ENCODE assay signal across 8 cellular contexts in the genomic region with DNA sequence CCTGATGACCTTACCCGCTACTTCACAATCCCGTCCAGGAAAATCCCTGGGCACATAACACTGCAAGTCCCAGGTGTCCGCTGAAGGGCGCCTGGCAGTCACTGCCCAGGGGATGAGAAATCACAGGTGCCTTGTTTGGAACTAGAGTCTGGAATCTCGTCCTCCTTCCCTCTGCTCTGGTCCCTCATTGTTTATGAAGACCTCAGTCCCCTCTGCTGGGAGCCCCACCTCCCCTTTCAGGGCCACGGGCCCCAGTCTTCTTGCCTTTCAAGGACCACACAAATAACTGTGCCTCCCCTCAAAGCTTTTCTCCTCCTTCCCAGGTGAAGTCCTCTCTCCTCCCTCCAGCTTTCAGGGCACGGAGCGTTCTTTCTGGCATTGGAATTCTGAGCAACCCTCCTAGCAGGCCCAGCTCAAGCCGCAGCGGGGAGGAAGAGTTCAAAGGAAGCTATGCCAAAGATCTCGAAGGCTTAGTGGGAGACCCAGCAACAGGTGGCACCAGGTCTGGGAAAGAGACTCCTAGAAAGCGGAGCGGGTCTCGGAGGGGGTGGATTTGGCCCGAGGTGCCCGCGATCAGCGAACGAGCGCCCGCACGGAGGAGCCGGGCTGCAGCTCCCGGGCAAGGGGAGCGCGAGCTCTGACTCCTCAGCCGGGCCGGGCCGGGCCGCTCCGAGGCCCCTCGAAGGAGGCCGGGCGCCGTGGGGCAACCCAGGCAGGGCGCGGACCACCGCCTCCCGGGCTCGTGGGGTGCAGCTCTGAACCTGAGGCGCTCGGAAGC. TPM values are rescaled to one million over a fixed set of nuclear protein-coding genes. Genes with fewer than 3 reads are reported as not detected.
DNase-seq lines count a peak whose midpoint lies in the region; ATAC-seq, FAIRE-seq and TF ChIP-seq lines count a peak whose summit lies in the region.
"Not testable (repeated sequence)": the region's sequence is repeated elsewhere in the genome, so short reads cannot be mapped to it uniquely, and the experiment has no call there.

No MANE protein-coding gene starts in this region.

- H3K27me3 Mint-ChIP-seq in CD8-positive, alpha-beta T cell (ENCODE audit: low read depth); stimulated activated memory B cell treated with anti-CD40 and anti-IgM and Interleukin-4, amounts not matched to agents 10 μg/mL and 1 μg/mL and 100 μg/mL, for 72 hours: not testable (repeated sequence)

- peak overlapping the region; percentile 73 for H3K27ac ChIP-seq in CD8-positive, alpha-beta T cell (ENCODE audit: low read depth, low read length)
- peak overlapping the region; percentile 76 for H3K27ac ChIP-seq in K562 (ENCODE audit: extremely low read depth, low read depth, low read length)
- peak overlapping the region; percentile 51 for H3K27ac ChIP-seq in muscle layer of duodenum (ENCODE audit: low read length)

- peak overlapping the region; percentile 97 for H2AFZ ChIP-seq in K562 (ENCODE audit: low read depth, low read length)

- not testable (repeated sequence) for BruUV-seq in K562 (replicated peaks; lab: Mats Ljungman, UMichigan)

- in situ Hi-C loops in K562 (cut with MboI) = not testable (repeated sequence)

- not testable (repeated sequence) for H3K9me1 ChIP-seq in K562 (ENCODE audit: control insufficient read depth, insufficient read depth, low read length)

- not testable (repeated sequence) for H3K27me3 ChIP-seq in CD8-positive, alpha-beta T cell (ENCODE audit: insufficient read depth, low read length); K562 (ENCODE audit: control insufficient read depth in 2 of 2, insufficient read depth in 2 of 2, low read length in 2 of 2); muscle layer of duodenum (ENCODE audit: low read depth, low read length)

- peak; percentile 19 for FAIRE-seq in K562 (lab: Jason Lieb, UNC)

- H3K9ac ChIP-seq in K562 (ENCODE audit: insufficient read depth in 1 of 2, low read depth in 2 of 2, low read length in 2 of 2) = peak overlapping the region; percentile 86 to 93

- intact Hi-C loops in CD8-positive, alpha-beta T cell (cut with DNase I, micrococcal nuclease) = loop anchor here (2.0 to 5.0 kb wide), 5 partner anchors 40 to 368 kb away; partner anchors contain the start of genes ADAT1 (in 1 of the 2), KARS1 (in 1 of the 2), TERF2IP (in 1 of the 2) and TMEM231 (in 1 of the 2)
- intact Hi-C loops in K562 (cut with micrococcal nuclease) (loop anchor here (2.0 kb wide), 1 partner anchor 44 kb away; no protein-coding TSS in a partner anchor), Right ventricle myocardium inferior (cut with DNase I) (loop anchor here (2.0 kb wide), 4 partner anchors 16 to 52 kb away; partner anchors contain the start of genes TMEM170A and TMEM231)

- H3K9me3 Mint-ChIP-seq in CD8-positive, alpha-beta T cell; stimulated activated memory B cell treated with anti-CD40 and anti-IgM and Interleukin-4, amounts not matched to agents 10 μg/mL and 1 μg/mL and 100 μg/mL, for 72 hours: not testable (repeated sequence)

- H3K4me1 ChIP-seq in CD8-positive, alpha-beta T cell (ENCODE audit: insufficient read depth, low read length); muscle layer of duodenum (ENCODE audit: control insufficient read depth in 1 of 2, insufficient read depth in 2 of 2, low read length in 2 of 2): not testable (repeated sequence)
- peaks cover 0 to 14% of the 10 kb centered on the region in 2 experiments; a peak in 3 of 5 replicates for H3K4me1 ChIP-seq in K562 (replicated peaks in 1 of 2; ENCODE audit: control insufficient read depth in 2 of 2, insufficient read depth in 2 of 2, low read length in 2 of 2)

- H3K36me3 Mint-ChIP-seq in CD8-positive, alpha-beta T cell; stimulated activated memory B cell treated with anti-CD40 and anti-IgM and Interleukin-4, amounts not matched to agents 10 μg/mL and 1 μg/mL and 100 μg/mL, for 72 hours: not testable (repeated sequence)

- not testable (repeated sequence) for TF ChIP-seq RAD21 in K562 (CRISPR knock-in tag; conservative IDR thresholded peaks at IDR 0.05 in 1 of 2, IDR thresholded peaks at IDR 0.05 in 1 of 2)

- CTCF ChIA-PET in CD8-positive, alpha-beta T cell (lab: Charles Lee) = interaction anchor here (0.6 to 3.4 kb wide), 17 partner anchors 20 to 271 kb away, joined by 3 to 22 read pairs (median 5); partner anchors contain the start of genes ADAT1, GABARAPL2, KARS1 and TERF2IP
- CTCF ChIA-PET in K562 (lab: Yijun Ruan, JAX; ENCODE audit: low intra/inter-chr PET ratio) = interaction anchor here (0.8 to 1.6 kb wide), 3 partner anchors 11 to 265 kb away, joined by 3 to 5 read pairs (median 4); partner anchors contain the start of genes BCAR1 and TMEM170A

- H3K27ac Mint-ChIP-seq in CD8-positive, alpha-beta T cell = peak overlapping the region; percentile 62
- H3K27ac Mint-ChIP-seq in stimulated activated memory B cell treated with anti-CD40 and anti-IgM and Interleukin-4, amounts not matched to agents 10 μg/mL and 1 μg/mL and 100 μg/mL, for 72 hours = peak overlapping the region; percentile 84

- peak overlapping the region; percentile 89 for H3K4me3 ChIP-seq in CD8-positive, alpha-beta T cell (ENCODE audit: low read depth, low read length)
- H3K4me3 ChIP-seq in LNCaP clone FGC (ENCODE audit: low read depth, low read length) (peak overlapping the region; percentile 82), WI38 (ENCODE audit: low read depth, low read length) (peak overlapping the region; percentile 79), K562 (peak overlapping the region; percentile 77), muscle layer of duodenum (ENCODE audit: low read depth in 1 of 2, low read length in 2 of 2) (peak overlapping the region; percentile 55 to 82)

- H3K9me3 ChIP-seq in CD8-positive, alpha-beta T cell (ENCODE audit: low read length); K562 (replicated peaks; ENCODE audit: control insufficient read depth, insufficient read depth, low read depth, low read length); muscle layer of duodenum (ENCODE audit: control insufficient read depth in 1 of 2, low read length in 2 of 2): not testable (repeated sequence)

- H3K4me2 ChIP-seq in K562 (ENCODE audit: insufficient read depth, low read length) = peak overlapping the region; percentile 84

- POLR2A ChIA-PET in CD8-positive, alpha-beta T cell (lab: Charles Lee) = interaction anchor here (0.6 to 2.4 kb wide), 9 partner anchors 49 to 1670 kb away, joined by 3 to 19 read pairs (median 6); partner anchors contain the start of genes ADAT1, CFDP1, GABARAPL2 and KARS1
- POLR2A ChIA-PET in K562 (lab: Yijun Ruan, JAX) = interaction anchor here (0.5 to 2.4 kb wide), 10 partner anchors 8 to 225 kb away, joined by 3 to 17 read pairs (median 4); partner anchors contain the start of genes ADAT1 and TMEM231

- not testable (repeated sequence) for TF ChIP-seq CTCF in CD8-positive, alpha-beta T cell (IDR thresholded peaks at IDR 0.05); WI38 (IDR thresholded peaks at IDR 0.05; ENCODE audit: low read depth, low read length); K562 (IDR thresholded peaks at IDR 0.05 in 2 of 3, conservative IDR thresholded peaks at IDR 0.05 in 1 of 3; ENCODE audit: insufficient read depth in 2 of 3, low read depth in 1 of 3, low read length in 3 of 3)
- peak; percentile 2; the same call in 1 of the 2 replicates for TF ChIP-seq CTCF in LNCaP clone FGC (IDR thresholded peaks at IDR 0.05; ENCODE audit: control insufficient read depth, extremely low read depth, insufficient read depth)

- H4K20me1 ChIP-seq in K562 (replicated peaks; ENCODE audit: control insufficient read depth, insufficient read depth, low read length) = not testable (repeated sequence)

- H3K4me1 Mint-ChIP-seq in CD8-positive, alpha-beta T cell (ENCODE audit: low read depth) = peaks cover 17% of the 10 kb centered on the region
- peaks cover 13% of the 10 kb centered on the region for H3K4me1 Mint-ChIP-seq in stimulated activated memory B cell treated with anti-CD40 and anti-IgM and Interleukin-4, amounts not matched to agents 10 μg/mL and 1 μg/mL and 100 μg/mL, for 72 hours

- H3K79me2 ChIP-seq in K562 (ENCODE audit: control insufficient read depth, insufficient read depth, low read length) = not testable (repeated sequence)

- H3K36me3 ChIP-seq in CD8-positive, alpha-beta T cell (ENCODE audit: insufficient read depth, low read length); K562 (ENCODE audit: control insufficient read depth, insufficient read depth, low read length); muscle layer of duodenum (ENCODE audit: control insufficient read depth in 1 of 2, insufficient read depth in 2 of 2, low read length in 2 of 2): not testable (repeated sequence)

- H3K4me3 Mint-ChIP-seq in CD8-positive, alpha-beta T cell = peak overlapping the region; percentile 98
- H3K4me3 Mint-ChIP-seq in stimulated activated memory B cell treated with anti-CD40 and anti-IgM and Interleukin-4, amounts not matched to agents 10 μg/mL and 1 μg/mL and 100 μg/mL, for 72 hours = peak overlapping the region; percentile 93

- TF ChIP-seq POLR2A in K562 (conservative IDR thresholded peaks at IDR 0.05) = not testable (repeated sequence)

- TF ChIP-seq EP300 in K562 (IDR thresholded peaks at IDR 0.05; ENCODE audit: low read length) = not testable (repeated sequence)

- ATAC-seq in CD8-positive, alpha-beta T cell = peak; percentile 22
- peak; percentile 32 for ATAC-seq in GM21717 (IDR thresholded peaks at IDR 0.05; ENCODE audit: unreplicated experiment)
- not testable (repeated sequence) for ATAC-seq in K562
- ATAC-seq in Right ventricle myocardium inferior = peak; percentile 27
- ATAC-seq in stimulated activated memory B cell treated with anti-CD40 and anti-IgM and Interleukin-4, amounts not matched to agents 10 μg/mL and 1 μg/mL and 100 μg/mL, for 72 hours = peak; percentile 52

- peak in 5 of 7 experiments; percentile 6 to 32 (median 25) for DNase-seq in CD8-positive, alpha-beta T cell
- DNase-seq in LNCaP clone FGC (ENCODE audit: low read depth); K562 (ENCODE audit: extremely low read depth in 1 of 4, low spot score in 3 of 4); Right ventricle myocardium inferior (ENCODE audit: missing footprints): not testable (repeated sequence)

- 34% methylated on average over 34 of the region's 42 CpGs for WGBS in K562 (ENCODE audit: insufficient coverage, low coverage, missing lambda C conversion rate)

RNA-seq across cellular contexts. Expression of gene CHST5, which starts 19.5 kb away (rescaled TPM):
- total RNA-seq in CD8-positive, alpha-beta T cell = not detected
- 0.48 and 0.88 TPM in 2 replicates for total RNA-seq in K562 (2011; cell fraction: chromatin; rRNA removed; ENCODE audit: low replicate concordance)
- total RNA-seq in K562 (2011; cell fraction: nucleolus; rRNA removed) = 0.26 and 0.50 TPM in 2 replicates
- total RNA-seq in K562 (2011; cell fraction: nucleoplasm; rRNA removed) = 0.59 and 0.76 TPM in 2 replicates
- total RNA-seq in K562 (2014; rRNA removed) = not detected in 2 replicates
- not detected in 2 replicates for total RNA-seq in K562 (2014; rRNA removed; fragmentation: Illumina TruSeq; extraction: Trizol)
- total RNA-seq in K562 (2015; rRNA removed; fragmentation: Illumina TruSeq; extraction: Trizol) = 0.07 TPM in 1 of 2 replicates, not detected in the other
- total RNA-seq in K562 (2021) = 0.18 and 0.20 TPM in 2 replicates
- polyA plus RNA-seq in K562 (2011; rRNA removed) = 0.06 and 0.09 TPM in 2 replicates
- polyA plus RNA-seq in K562 (2011; cell fraction: cytosol; rRNA removed) = 0.03 and 0.19 TPM in 2 replicates
- 0.34 and 0.58 TPM in 2 replicates for polyA plus RNA-seq in K562 (2011; cell fraction: nucleus; rRNA removed)
- polyA plus RNA-seq in K562 (2012) = not detected in 2 replicates
- polyA plus RNA-seq in K562 (2014; fragmentation: Illumina TruSeq; extraction: Trizol) = 0.40 TPM in 1 of 2 replicates, not detected in the other
- polyA plus RNA-seq in K562 (2014; fragmentation: Nextera tagmentation; extraction: Ambion mirVana) = not detected
- 0.05 and 0.21 TPM in 2 replicates for polyA plus RNA-seq in K562 (2014; rRNA removed)
- polyA minus RNA-seq in K562 (2011; rRNA and poly(A)+ RNA removed) = 0.07 and 0.09 TPM in 2 replicates
- polyA minus RNA-seq in K562 (2011; cell fraction: cytosol; rRNA and poly(A)+ RNA removed) = not detected in 2 replicates
- 0.22 TPM in 1 of 2 replicates, not detected in the other for polyA minus RNA-seq in K562 (2011; cell fraction: nucleus; rRNA and poly(A)+ RNA removed)
- total RNA-seq in Right ventricle myocardium inferior = 0.27 TPM

RNA-seq across cellular contexts. Expression of gene CHST6, which starts 21.1 kb away (rescaled TPM):
- not detected for total RNA-seq in CD8-positive, alpha-beta T cell
- total RNA-seq in K562 (2011; cell fraction: chromatin; rRNA removed; ENCODE audit: low replicate concordance) = 0.16 TPM in 1 of 2 replicates, not detected in the other
- total RNA-seq in K562 (2011; cell fraction: nucleolus; rRNA removed) = under 0.01 TPM in 2 replicates
- 0.07 and 0.08 TPM in 2 replicates for total RNA-seq in K562 (2011; cell fraction: nucleoplasm; rRNA removed)
- total RNA-seq in K562 (2014; rRNA removed) = 0.05 TPM in 1 of 2 replicates, not detected in the other
- total RNA-seq in K562 (2014; rRNA removed; fragmentation: Illumina TruSeq; extraction: Trizol) = not detected in 2 replicates
- total RNA-seq in K562 (2015; rRNA removed; fragmentation: Illumina TruSeq; extraction: Trizol) = not detected in 2 replicates
- total RNA-seq in K562 (2021) = 0.02 and 0.09 TPM in 2 replicates
- polyA plus RNA-seq in K562 (2011; rRNA removed) = 0.01 TPM in 1 of 2 replicates, not detected in the other
- 0.04 TPM in 1 of 2 replicates, not detected in the other for polyA plus RNA-seq in K562 (2011; cell fraction: cytosol; rRNA removed)
- not detected in 2 replicates for polyA plus RNA-seq in K562 (2011; cell fraction: nucleus; rRNA removed)
- not detected in 2 replicates for polyA plus RNA-seq in K562 (2012)
- polyA plus RNA-seq in K562 (2014; fragmentation: Illumina TruSeq; extraction: Trizol) = not detected in 2 replicates
- not detected for polyA plus RNA-seq in K562 (2014; fragmentation: Nextera tagmentation; extraction: Ambion mirVana)
- polyA plus RNA-seq in K562 (2014; rRNA removed) = not detected in 2 replicates
- 0.04 TPM in 1 of 2 replicates, not detected in the other for polyA minus RNA-seq in K562 (2011; rRNA and poly(A)+ RNA removed)
- polyA minus RNA-seq in K562 (2011; cell fraction: cytosol; rRNA and poly(A)+ RNA removed) = not detected in 2 replicates
- polyA minus RNA-seq in K562 (2011; cell fraction: nucleus; rRNA and poly(A)+ RNA removed) = 0.11 and 0.13 TPM in 2 replicates
- total RNA-seq in Right ventricle myocardium inferior = 0.62 TPM

RNA-seq across cellular contexts. Expression of gene TMEM231, which starts 39.7 kb away (rescaled TPM):
- 1 to 10 TPM; 2.1 to 2.8 TPM for total RNA-seq in CD8-positive, alpha-beta T cell
- 31.6 and 45.2 TPM in 2 replicates for total RNA-seq in K562 (2011; cell fraction: chromatin; rRNA removed; ENCODE audit: low replicate concordance)
- 32.4 and 38.0 TPM in 2 replicates for total RNA-seq in K562 (2011; cell fraction: nucleolus; rRNA removed)
- 45.1 and 54.6 TPM in 2 replicates for total RNA-seq in K562 (2011; cell fraction: nucleoplasm; rRNA removed)
- total RNA-seq in K562 (2014; rRNA removed) (9.0 and 13.0 TPM in 2 replicates), K562 (2014; rRNA removed; fragmentation: Illumina TruSeq; extraction: Trizol) (7.6 and 9.1 TPM in 2 replicates), K562 (2015; rRNA removed; fragmentation: Illumina TruSeq; extraction: Trizol) (6.8 and 7.2 TPM in 2 replicates), K562 (2021) (12.6 and 13.9 TPM in 2 replicates), Right ventricle myocardium inferior (4.4 TPM)
- polyA plus RNA-seq in K562 (2011; rRNA removed) (27.6 and 30.2 TPM in 2 replicates), K562 (2014; fragmentation: Illumina TruSeq; extraction: Trizol) (15.6 and 17.0 TPM in 2 replicates), K562 (2014; fragmentation: Nextera tagmentation; extraction: Ambion mirVana) (1 to 10 TPM; 1.6 to 2.8 TPM), K562 (2014; rRNA removed) (10.9 and 13.0 TPM in 2 replicates)
- 70.9 and 80.2 TPM in 2 replicates for polyA plus RNA-seq in K562 (2011; cell fraction: cytosol; rRNA removed)
- 37.7 and 43.4 TPM in 2 replicates for polyA plus RNA-seq in K562 (2011; cell fraction: nucleus; rRNA removed)
- polyA plus RNA-seq in K562 (2012) = 10.1 and 12.8 TPM in 2 replicates
- 29.7 and 48.7 TPM in 2 replicates for polyA minus RNA-seq in K562 (2011; rRNA and poly(A)+ RNA removed)
- polyA minus RNA-seq in K562 (2011; cell fraction: cytosol; rRNA and poly(A)+ RNA removed) = 18.2 and 21.3 TPM in 2 replicates
- polyA minus RNA-seq in K562 (2011; cell fraction: nucleus; rRNA and poly(A)+ RNA removed) = 16.7 and 17.2 TPM in 2 replicates

RNA-seq across cellular contexts. Expression of gene GABARAPL2, which starts 49.8 kb away (rescaled TPM):
- total RNA-seq in CD8-positive, alpha-beta T cell = 10 to 100 TPM; 37.4 to 39.4 TPM
- total RNA-seq in K562 (2011; cell fraction: chromatin; rRNA removed; ENCODE audit: low replicate concordance) = 39.7 and 43.4 TPM in 2 replicates
- total RNA-seq in K562 (2011; cell fraction: nucleolus; rRNA removed) = 27.6 and 28.0 TPM in 2 replicates
- 46.8 and 63.5 TPM in 2 replicates for total RNA-seq in K562 (2011; cell fraction: nucleoplasm; rRNA removed)
- 39.8 and 42.1 TPM in 2 replicates for total RNA-seq in K562 (2014; rRNA removed)
- 65.5 and 81.6 TPM in 2 replicates for total RNA-seq in K562 (2014; rRNA removed; fragmentation: Illumina TruSeq; extraction: Trizol)
- 49.0 and 50.5 TPM in 2 replicates for total RNA-seq in K562 (2015; rRNA removed; fragmentation: Illumina TruSeq; extraction: Trizol)
- total RNA-seq in K562 (2021) = 89.2 and 91.8 TPM in 2 replicates
- 89.0 and 118 TPM in 2 replicates for polyA plus RNA-seq in K562 (2011; rRNA removed)
- polyA plus RNA-seq in K562 (2011; cell fraction: cytosol; rRNA removed) = 44.7 and 87.3 TPM in 2 replicates
- polyA plus RNA-seq in K562 (2011; cell fraction: nucleus; rRNA removed) = 37.3 and 59.0 TPM in 2 replicates
- polyA plus RNA-seq in K562 (2012) = 113 TPM in 2 replicates
- polyA plus RNA-seq in K562 (2014; fragmentation: Illumina TruSeq; extraction: Trizol) = 88.2 and 94.1 TPM in 2 replicates
- polyA plus RNA-seq in K562 (2014; fragmentation: Nextera tagmentation; extraction: Ambion mirVana) = 100 to 1,000 TPM; 252 to 288 TPM
- 101 and 105 TPM in 2 replicates for polyA plus RNA-seq in K562 (2014; rRNA removed)
- 52.9 and 56.0 TPM in 2 replicates for polyA minus RNA-seq in K562 (2011; rRNA and poly(A)+ RNA removed)
- polyA minus RNA-seq in K562 (2011; cell fraction: cytosol; rRNA and poly(A)+ RNA removed) = 27.2 and 28.1 TPM in 2 replicates
- 14.4 and 26.2 TPM in 2 replicates for polyA minus RNA-seq in K562 (2011; cell fraction: nucleus; rRNA and poly(A)+ RNA removed)
- total RNA-seq in Right ventricle myocardium inferior = 231 TPM

RNA-seq across cellular contexts. Expression of gene TMEM170A, which starts 51.9 kb away (rescaled TPM):
- 10 to 100 TPM; 36.9 to 37.5 TPM for total RNA-seq in CD8-positive, alpha-beta T cell
- total RNA-seq in K562 (2011; cell fraction: chromatin; rRNA removed; ENCODE audit: low replicate concordance) = 30.7 and 44.8 TPM in 2 replicates
- 22.4 and 25.5 TPM in 2 replicates for total RNA-seq in K562 (2011; cell fraction: nucleolus; rRNA removed)
- 32.1 and 44.1 TPM in 2 replicates for total RNA-seq in K562 (2011; cell fraction: nucleoplasm; rRNA removed)
- 11.3 and 15.0 TPM in 2 replicates for total RNA-seq in K562 (2014; rRNA removed)
- 17.6 and 18.2 TPM in 2 replicates for total RNA-seq in K562 (2014; rRNA removed; fragmentation: Illumina TruSeq; extraction: Trizol)
- total RNA-seq in K562 (2015; rRNA removed; fragmentation: Illumina TruSeq; extraction: Trizol) = 18.4 and 19.0 TPM in 2 replicates
- total RNA-seq in K562 (2021) = 16.6 and 18.0 TPM in 2 replicates
- 28.3 and 30.2 TPM in 2 replicates for polyA plus RNA-seq in K562 (2011; rRNA removed)
- polyA plus RNA-seq in K562 (2011; cell fraction: cytosol; rRNA removed) = 11.9 and 20.5 TPM in 2 replicates
- 13.3 and 13.8 TPM in 2 replicates for polyA plus RNA-seq in K562 (2011; cell fraction: nucleus; rRNA removed)
- 9.2 and 10.2 TPM in 2 replicates for polyA plus RNA-seq in K562 (2012)
- 9.2 and 11.2 TPM in 2 replicates for polyA plus RNA-seq in K562 (2014; fragmentation: Illumina TruSeq; extraction: Trizol)
- 1 to 10 TPM; 6.1 to 7.3 TPM for polyA plus RNA-seq in K562 (2014; fragmentation: Nextera tagmentation; extraction: Ambion mirVana)
- 10.0 and 10.2 TPM in 2 replicates for polyA plus RNA-seq in K562 (2014; rRNA removed)
- polyA minus RNA-seq in K562 (2011; rRNA and poly(A)+ RNA removed) = 27.1 and 27.2 TPM in 2 replicates
- 10.6 and 13.2 TPM in 2 replicates for polyA minus RNA-seq in K562 (2011; cell fraction: cytosol; rRNA and poly(A)+ RNA removed)
- 8.9 and 17.3 TPM in 2 replicates for polyA minus RNA-seq in K562 (2011; cell fraction: nucleus; rRNA and poly(A)+ RNA removed)
- 9.6 TPM for total RNA-seq in Right ventricle myocardium inferior
